ENCODE assay signal across 20 cellular contexts in genomic region chr22:37432708-37433054, GRCh38. TPM values are rescaled to one million over a fixed set of nuclear protein-coding genes. Genes with fewer than 3 reads are reported as not detected.
DNase-seq lines count a peak whose midpoint lies in the region; ATAC-seq and TF ChIP-seq lines count a peak whose summit lies in the region.
"Had no signal": no experiment of that assay in that cellular context is flagged by ENCODE, and none has a peak within 500 bp of the region (broad histone marks: within the 10 kb centered on the region; RNA-seq: fewer than 3 reads in every experiment).

No MANE protein-coding gene starts in this region.

- H3K36me3 Mint-ChIP-seq in HFFc6 (ENCODE audit: low read depth) = peaks cover 18% of the 10 kb centered on the region
- H3K36me3 Mint-ChIP-seq in activated T-helper 2 cell treated with anti-CD3 and anti-CD28 coated beads, Interferon-gamma antibody, Interleukin-2, Interleukin-4, amounts not matched to agents 10 μg/mL and 5 μg/mL and 100 μg/mL, durations not matched to agents 14 hours and 24 hours and 36 hours (ENCODE audit: low read depth) = no peaks in the 10 kb centered on the region
- H3K36me3 Mint-ChIP-seq in mesothelial cell of epicardium = no peaks in the 10 kb centered on the region
- H3K36me3 Mint-ChIP-seq: neural progenitor cell had no signal

- ATAC-seq in HG03025 (IDR thresholded peaks at IDR 0.05; ENCODE audit: low FRiP score, unreplicated experiment) = no peak
- ATAC-seq: gastroesophageal sphincter had no signal

- H3K4me3 ChIP-seq in BLaER1 (no peak overlapping the region), BE2C (ENCODE audit: low read depth, low read length) (no peak overlapping the region)
- H3K4me3 ChIP-seq: cardiac muscle cell, gastroesophageal sphincter, neural progenitor cell, upper lobe of left lung had no signal

- H3K9ac ChIP-seq in BLaER1 = no peak overlapping the region
- H3K9ac ChIP-seq: neural progenitor cell had no signal

- H3K4me3 Mint-ChIP-seq in HFFc6 (0 out of 2 replicates have a peak overlapping the region, but pooled peaks have one; percentile 32), mesothelial cell of epicardium (no peak overlapping the region)
- no peak overlapping the region for H3K4me3 Mint-ChIP-seq in activated T-helper 2 cell treated with anti-CD3 and anti-CD28 coated beads, Interferon-gamma antibody, Interleukin-2, Interleukin-4, amounts not matched to agents 10 μg/mL and 5 μg/mL and 100 μg/mL, durations not matched to agents 14 hours and 24 hours and 36 hours (ENCODE audit: low read depth)
- H3K4me3 Mint-ChIP-seq: neural progenitor cell had no signal

- H3K4me2 ChIP-seq in BLaER1 = peak overlapping the region; percentile 74
- H3K4me2 ChIP-seq: neural progenitor cell had no signal

- H3K27me3 ChIP-seq in BLaER1 (peaks cover 16% of the 10 kb centered on the region), BE2C (peaks cover 18% of the 10 kb centered on the region)

- H3K4me1 ChIP-seq in BLaER1 (peaks cover 47% of the 10 kb centered on the region), BE2C (no peaks in the 10 kb centered on the region)

- DNase-seq in HFFc6 (no peak), mesothelial cell of epicardium (ENCODE audit: low spot score in 2 of 2, unreplicated experiment in 2 of 2) (no peak), middle frontal gyrus (ENCODE audit: extremely low spot score, low spot score) (no peak), NCI-H2171 (lab: John Stamatoyannopoulos, UW) (no peak), BE2C (no peak)
- no peak for DNase-seq in activated T-helper 2 cell treated with anti-CD3 and anti-CD28 coated beads, Interferon-gamma antibody, Interleukin-2, Interleukin-4, amounts not matched to agents 10 μg/mL and 5 μg/mL and 100 μg/mL, durations not matched to agents 14 hours and 24 hours and 36 hours (ENCODE audit: low spot score)
- DNase-seq: activated CD4-positive, CD25-positive, alpha-beta regulatory T cell; AML-193; COR-L47; Kasumi-1; NCI-H1092 treated with DMSO at 0.1 percent for 48 hours; NCI-H2029 treated with DMSO at 0.1 percent for 48 hours; NCI-H446 treated with DMSO at 0.1 percent for 48 hours; upper lobe of left lung had no signal

- intact Hi-C loops in activated T-helper 2 cell treated with anti-CD3 and anti-CD28 coated beads, Interferon-gamma antibody, Interleukin-2, Interleukin-4, amounts not matched to agents 10 μg/mL and 5 μg/mL and 100 μg/mL, durations not matched to agents 14 hours and 24 hours and 36 hours (cut with micrococcal nuclease) = no loop called here

- no peaks in the 10 kb centered on the region for H3K36me3 ChIP-seq in BLaER1
- H3K36me3 ChIP-seq in BE2C = no peaks in the 10 kb centered on the region
- H3K36me3 ChIP-seq: cardiac muscle cell, gastroesophageal sphincter, neural progenitor cell, upper lobe of left lung had no signal

- H3K4me1 Mint-ChIP-seq in HFFc6 (ENCODE audit: low read depth) (peaks cover 47% of the 10 kb centered on the region), mesothelial cell of epicardium (peaks cover 18% of the 10 kb centered on the region)
- H3K4me1 Mint-ChIP-seq in activated T-helper 2 cell treated with anti-CD3 and anti-CD28 coated beads, Interferon-gamma antibody, Interleukin-2, Interleukin-4, amounts not matched to agents 10 μg/mL and 5 μg/mL and 100 μg/mL, durations not matched to agents 14 hours and 24 hours and 36 hours (ENCODE audit: low read depth) = peaks cover 14% of the 10 kb centered on the region

- H3K9me3 Mint-ChIP-seq in HFFc6 (peaks cover 24% of the 10 kb centered on the region), mesothelial cell of epicardium (peaks cover 4% of the 10 kb centered on the region)
- peaks cover 6% of the 10 kb centered on the region for H3K9me3 Mint-ChIP-seq in activated T-helper 2 cell treated with anti-CD3 and anti-CD28 coated beads, Interferon-gamma antibody, Interleukin-2, Interleukin-4, amounts not matched to agents 10 μg/mL and 5 μg/mL and 100 μg/mL, durations not matched to agents 14 hours and 24 hours and 36 hours

- H3K27me3 Mint-ChIP-seq in HFFc6 (ENCODE audit: insufficient read depth) (peaks cover 20% of the 10 kb centered on the region), mesothelial cell of epicardium (ENCODE audit: low read depth) (peaks cover 34% of the 10 kb centered on the region)
- peaks cover 27% of the 10 kb centered on the region for H3K27me3 Mint-ChIP-seq in activated T-helper 2 cell treated with anti-CD3 and anti-CD28 coated beads, Interferon-gamma antibody, Interleukin-2, Interleukin-4, amounts not matched to agents 10 μg/mL and 5 μg/mL and 100 μg/mL, durations not matched to agents 14 hours and 24 hours and 36 hours (ENCODE audit: low read depth)

- peaks cover 13% of the 10 kb centered on the region for H4K20me1 ChIP-seq in BLaER1

- H3K27ac Mint-ChIP-seq in HFFc6 (peak overlapping the region; percentile 90), mesothelial cell of epicardium (peak overlapping the region; percentile 88)
- peak overlapping the region; percentile 12 for H3K27ac Mint-ChIP-seq in activated T-helper 2 cell treated with anti-CD3 and anti-CD28 coated beads, Interferon-gamma antibody, Interleukin-2, Interleukin-4, amounts not matched to agents 10 μg/mL and 5 μg/mL and 100 μg/mL, durations not matched to agents 14 hours and 24 hours and 36 hours
- H3K27ac Mint-ChIP-seq: neural progenitor cell had no signal

- no peak for TF ChIP-seq CTCF in HFFc6 (IDR thresholded peaks at IDR 0.05)
- TF ChIP-seq CTCF in mesothelial cell of epicardium (IDR thresholded peaks at IDR 0.05; ENCODE audit: unreplicated experiment) = no peak
- no peak for TF ChIP-seq CTCF in BE2C (IDR thresholded peaks at IDR 0.05; ENCODE audit: low read depth, low read length)

- peaks cover 7% of the 10 kb centered on the region; the same call in 1 of the 2 replicates for H3K9me3 ChIP-seq in BLaER1
- H3K9me3 ChIP-seq in BE2C = no peaks in the 10 kb centered on the region
- H3K9me3 ChIP-seq: upper lobe of left lung had no signal

- H3K27ac ChIP-seq in BLaER1 = no peak overlapping the region
- H3K27ac ChIP-seq: cardiac muscle cell, gastroesophageal sphincter, neural progenitor cell, upper lobe of left lung had no signal

RNA-seq across cellular contexts. Expression of gene ELFN2, which starts 5.4 kb away (rescaled TPM):
- 1 to 10 TPM; 1.2 to 5.8 (median 1.4) TPM for total RNA-seq in HFFc6 (2021; fragmentation: NEBNext Ultra II Directional; extraction: Animal tissue kit (Norgen Biotek cat#: 25700))
- 0.11 TPM in 2 replicates for total RNA-seq in activated T-helper 2 cell treated with anti-CD3 and anti-CD28 coated beads, Interferon-gamma antibody, Interleukin-2, Interleukin-4, amounts not matched to agents 10 μg/mL and 5 μg/mL and 100 μg/mL, durations not matched to agents 14 hours and 24 hours and 36 hours
- total RNA-seq in mesothelial cell of epicardium = 4.1 to 4.2 TPM (median 4.1 TPM) in 3 replicates
- 0.31 TPM for polyA plus RNA-seq in BE2C (2012; ENCODE audit: insufficient read depth, insufficient read length, low read depth)
- polyA plus RNA-seq: cardiac muscle cell had no signal

RNA-seq across cellular contexts. Expression of gene MFNG, which starts 53.5 kb away (rescaled TPM):
- not detected for total RNA-seq in HFFc6 (2021; fragmentation: NEBNext Ultra II Directional; extraction: Animal tissue kit (Norgen Biotek cat#: 25700))
- total RNA-seq in activated T-helper 2 cell treated with anti-CD3 and anti-CD28 coated beads, Interferon-gamma antibody, Interleukin-2, Interleukin-4, amounts not matched to agents 10 μg/mL and 5 μg/mL and 100 μg/mL, durations not matched to agents 14 hours and 24 hours and 36 hours = 166 and 168 TPM in 2 replicates
- total RNA-seq in mesothelial cell of epicardium = 0.83 to 0.97 TPM (median 0.91 TPM) in 3 replicates
- 2.3 TPM for polyA plus RNA-seq in BE2C (2012; ENCODE audit: insufficient read depth, insufficient read length, low read depth)
- total RNA-seq: epithelial cell of proximal tubule had no signal

Comparison
In these comparisons a context has a peak if more than half of its experiments do, and no peak if none do; other contexts are left out.
1. H3K27ac Mint-ChIP-seq: peak in every context shown above with its lines; median percentile 90 in HFFc6; 88 in mesothelial cell of epicardium; 12 in activated T-helper 2 cell treated with anti-CD3 and anti-CD28 coated beads, Interferon-gamma antibody, Interleukin-2, Interleukin-4, amounts not matched to agents 10 μg/mL and 5 μg/mL and 100 μg/mL, durations not matched to agents 14 hours and 24 hours and 36 hours.
2. RNA of gene MFNG, which starts 53.5 kb away (total RNA-seq): 166 to 168 TPM in activated T-helper 2 cell treated with anti-CD3 and anti-CD28 coated beads, Interferon-gamma antibody, Interleukin-2, Interleukin-4, amounts not matched to agents 10 μg/mL and 5 μg/mL and 100 μg/mL, durations not matched to agents 14 hours and 24 hours and 36 hours; 0.83 to 0.97 TPM in mesothelial cell of epicardium and not detected in HFFc6; every median in the first group is over 10 times any median in the second.